ENCODE assay signal across 8 cellular contexts in the genomic region with DNA sequence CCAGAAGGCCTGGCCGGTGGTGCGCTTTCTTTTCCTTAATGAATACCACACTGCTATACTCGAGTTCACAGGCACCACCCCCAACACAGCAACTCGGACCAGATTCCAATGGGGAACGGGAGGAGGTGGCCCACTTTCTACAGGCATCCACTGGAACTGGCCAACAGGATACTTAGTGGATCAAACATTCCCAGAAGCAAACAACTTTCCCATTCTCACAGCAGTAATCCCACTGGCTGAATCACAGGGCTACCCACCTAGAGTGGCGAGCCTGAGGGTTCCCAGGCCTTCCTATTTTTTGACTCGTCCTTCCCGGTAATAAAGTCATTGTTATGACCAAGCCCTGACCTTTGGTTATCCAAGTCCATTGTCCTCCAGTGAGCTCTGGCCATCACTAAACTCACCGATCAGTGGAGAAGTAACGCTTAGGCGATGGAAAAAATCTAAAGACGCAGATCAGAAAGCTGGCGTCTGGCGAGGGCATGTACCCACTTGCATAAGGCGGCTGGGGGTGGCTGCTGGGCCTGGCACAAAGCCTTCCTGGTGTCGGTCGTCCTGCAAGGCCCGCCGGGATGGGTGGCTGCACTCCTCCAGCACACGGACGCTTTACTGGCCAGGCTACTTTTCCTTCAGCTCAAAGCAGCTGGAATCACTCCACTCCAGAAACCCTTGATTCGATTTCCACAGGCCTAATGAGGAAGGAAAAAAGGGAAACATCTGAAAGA. TPM values are rescaled to one million over a fixed set of nuclear protein-coding genes. Genes with fewer than 3 reads are reported as not detected.
DNase-seq lines count a peak whose midpoint lies in the region; ATAC-seq and TF ChIP-seq lines count a peak whose summit lies in the region.

No MANE protein-coding gene starts in this region.

- intact Hi-C loops in dorsolateral prefrontal cortex (cut with DNase I), result loop anchor here (5.0 kb wide), 1 partner anchor 40 kb away; a partner anchor contains a TSS
- intact Hi-C loops in mucosa of descending colon (cut with DNase I, micrococcal nuclease), result no loop called here

- no peaks in the 10 kb centered on the region for H3K27me3 ChIP-seq in dorsolateral prefrontal cortex

- no peaks in the 10 kb centered on the region for H3K36me3 ChIP-seq in mucosa of descending colon (ENCODE audit: low read depth)

- peak; percentile 64 for DNase-seq in AG20443 (ENCODE audit: low spot score)
- peak; percentile 27 for DNase-seq in NCI-H82 treated with DMSO at 0.1 percent for 48 hours (lab: John Stamatoyannopoulos, UW; ENCODE audit: unreplicated experiment)
- peak in 3 of 10 donors; percentile 6 to 46 (median 9) for DNase-seq in dorsolateral prefrontal cortex
- DNase-seq in mucosa of descending colon, result peak; percentile 13 to 59 (median 36)
- no peak for DNase-seq in UCSD-AML1 (lab: John Stamatoyannopoulos, UW; ENCODE audit: unreplicated experiment)
- DNase-seq in GF-D8 (lab: John Stamatoyannopoulos, UW), result no peak
- DNase-seq in stimulated activated CD4-positive, alpha-beta T cell treated with anti-CD3 and anti-CD28 coated beads, Interleukin-2, amount 100 ng/mL, for 48 hours, result no peak

- H3K27ac ChIP-seq in dorsolateral prefrontal cortex, result peak overlapping the region in 56 of 59 donors; percentile 14 to 98 (median 92)

- TF ChIP-seq CTCF in dorsolateral prefrontal cortex (IDR thresholded peaks at IDR 0.05 in 54 of 56, conservative IDR thresholded peaks at IDR 0.05 in 2 of 56; ENCODE audit: low read depth in 1 of 56, partially characterized antibody in 56 of 56) (no peak), mucosa of descending colon (IDR thresholded peaks at IDR 0.05) (no peak)

- H3K4me1 ChIP-seq in mucosa of descending colon (ENCODE audit: low read depth), result peaks cover 12% of the 10 kb centered on the region

- H3K4me3 ChIP-seq in dorsolateral prefrontal cortex, result peak overlapping the region; percentile 54 to 95 (median 85)
- H3K4me3 ChIP-seq in mucosa of descending colon, result no peak overlapping the region

- H3K9me3 ChIP-seq in mucosa of descending colon, result no peaks in the 10 kb centered on the region

- ATAC-seq in mucosa of descending colon (no peak), GM19351 (IDR thresholded peaks at IDR 0.05; ENCODE audit: unreplicated experiment) (no peak)

RNA-seq across cellular contexts. Expression of a gene that starts 1.2 kb away (rescaled TPM):
- 10 to 100 TPM in 113 of 120 experiments, 1 to 10 TPM in 7; 7.7 to 26.0 (median 15.6) TPM for total RNA-seq in dorsolateral prefrontal cortex
- total RNA-seq in mucosa of descending colon, result 10 to 100 TPM; 16.9 to 27.3 (median 17.4) TPM

RNA-seq across cellular contexts. Expression of a gene that starts 39.9 kb away (rescaled TPM):
- total RNA-seq in dorsolateral prefrontal cortex (10 to 100 TPM; 26.4 to 42.8 (median 33.8) TPM), mucosa of descending colon (10 to 100 TPM; 40.3 to 43.9 (median 43.4) TPM)

Comparison
In these comparisons a context has a peak if more than half of its experiments do, and no peak if none do; other contexts are left out.
1. DNase-seq: peak in AG20443 (single experiment), NCI-H82 treated with DMSO at 0.1 percent for 48 hours (single experiment) and mucosa of descending colon (3 of 3); none in UCSD-AML1 (single experiment), GF-D8 (single experiment) and stimulated activated CD4-positive, alpha-beta T cell treated with anti-CD3 and anti-CD28 coated beads, Interleukin-2, amount 100 ng/mL, for 48 hours (0 of 2).
2. intact Hi-C loops: an anchor here in dorsolateral prefrontal cortex (5.0 kb wide); none called in mucosa of descending colon.